24 cellular contexts compared by ENCODE assay signal in the genomic region with DNA sequence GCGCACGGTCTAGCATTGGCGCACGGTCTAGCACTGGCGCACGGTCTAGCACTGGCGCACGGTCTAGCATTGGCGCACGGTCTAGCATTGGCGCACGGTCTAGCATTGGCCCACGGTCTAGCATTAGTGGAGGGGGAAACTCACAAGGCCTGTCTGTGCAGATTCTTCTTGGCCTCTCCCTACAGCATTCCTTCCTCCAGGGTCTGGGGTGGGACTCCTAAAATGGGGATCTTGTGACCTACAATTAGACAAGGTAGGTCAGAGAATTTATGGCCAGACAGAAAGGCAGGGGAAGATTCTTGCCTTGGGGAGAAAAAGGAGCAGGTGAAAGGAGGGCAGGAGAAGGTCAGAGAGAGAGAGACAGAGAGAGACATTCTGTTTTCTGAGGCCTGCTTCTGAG. TPM values are rescaled to one million over a fixed set of nuclear protein-coding genes. Genes with fewer than 3 reads are reported as not detected.
DNase-seq lines count a peak whose midpoint lies in the region; ATAC-seq, FAIRE-seq and TF ChIP-seq lines count a peak whose summit lies in the region.
"Had no signal": no experiment of that assay in that cellular context is flagged by ENCODE, and none has a peak within 500 bp of the region (broad histone marks: within the 10 kb centered on the region; RNA-seq: fewer than 3 reads in every experiment).

No MANE protein-coding gene starts in this region.

- H3K4me2 ChIP-seq in K562 (ENCODE audit: insufficient read depth, low read length), result no peak overlapping the region
- H3K4me2 ChIP-seq in smooth muscle cell, result no peak overlapping the region
- H3K4me2 ChIP-seq: GM23338, PC-9 had no signal

- H4K20me1 ChIP-seq in K562 (replicated peaks; ENCODE audit: control insufficient read depth, insufficient read depth, low read length), result no peaks in the 10 kb centered on the region
- H4K20me1 ChIP-seq in smooth muscle cell (ENCODE audit: low read depth), result no peaks in the 10 kb centered on the region

- no peaks in the 10 kb centered on the region for H3K9me3 Mint-ChIP-seq in activated naive CD4-positive, alpha-beta T cell treated with anti-CD3 and anti-CD28 coated beads, Interleukin-2, amount 50 U/mL, for 24 hours
- H3K9me3 Mint-ChIP-seq: GM23338 had no signal

- no TSS peak for BruUV-seq in K562 (replicated peaks; lab: Mats Ljungman, UMichigan)

- peaks cover 10% of the 10 kb centered on the region for H3F3A ChIP-seq in smooth muscle cell (ENCODE audit: low read depth)

- intact Hi-C loops in K562 (cut with micrococcal nuclease), result no loop called here
- intact Hi-C loops in left colon (cut with DNase I, micrococcal nuclease), result no loop called here

- TF ChIP-seq RAD21 in K562 (CRISPR knock-in tag; conservative IDR thresholded peaks at IDR 0.05 in 1 of 2, IDR thresholded peaks at IDR 0.05 in 1 of 2), result no peak

- H3K27me3 ChIP-seq in K562 (ENCODE audit: control insufficient read depth in 2 of 2, insufficient read depth in 2 of 2, low read length in 2 of 2) (peaks cover 0 to 14% of the 10 kb centered on the region in 2 experiments; a peak in 2 of 5 replicates), smooth muscle cell (ENCODE audit: low read depth) (no peaks in the 10 kb centered on the region)
- H3K27me3 ChIP-seq: MG63 had no signal

- TF ChIP-seq POLR2A in K562 (conservative IDR thresholded peaks at IDR 0.05), result no peak

- H3K27ac ChIP-seq in K562 (ENCODE audit: extremely low read depth, low read depth, low read length), result no peak overlapping the region
- peak overlapping the region; percentile 73 for H3K27ac ChIP-seq in mesodermal cell (ENCODE audit: low read depth, low read length, severe bottlenecking)
- H3K27ac ChIP-seq in smooth muscle cell (ENCODE audit: low read depth), result peak overlapping the region; percentile 66
- H3K27ac ChIP-seq: 22Rv1, PC-9, RWPE1 had no signal

- no peaks in the 10 kb centered on the region for H3K9me1 ChIP-seq in K562 (ENCODE audit: control insufficient read depth, insufficient read depth, low read length)

- peak overlapping the region; percentile 23 for H3K27ac Mint-ChIP-seq in activated naive CD4-positive, alpha-beta T cell treated with anti-CD3 and anti-CD28 coated beads, Interleukin-2, amount 50 U/mL, for 24 hours
- H3K27ac Mint-ChIP-seq: GM23338 had no signal

- POLR2A ChIA-PET in K562 (lab: Yijun Ruan, JAX), result no interaction called here

- no peak overlapping the region for H3K4me3 Mint-ChIP-seq in activated naive CD4-positive, alpha-beta T cell treated with anti-CD3 and anti-CD28 coated beads, Interleukin-2, amount 50 U/mL, for 24 hours
- H3K4me3 Mint-ChIP-seq: CD14-positive monocyte, GM23338 had no signal

- CTCF ChIA-PET in K562 (lab: Yijun Ruan, JAX; ENCODE audit: low intra/inter-chr PET ratio), result no interaction called here

- no peaks in the 10 kb centered on the region for H3K4me1 Mint-ChIP-seq in activated naive CD4-positive, alpha-beta T cell treated with anti-CD3 and anti-CD28 coated beads, Interleukin-2, amount 50 U/mL, for 24 hours

- TF ChIP-seq CTCF in K562 (IDR thresholded peaks at IDR 0.05 in 2 of 3, conservative IDR thresholded peaks at IDR 0.05 in 1 of 3; ENCODE audit: insufficient read depth in 2 of 3, low read depth in 1 of 3, low read length in 3 of 3), result no peak
- no peak for TF ChIP-seq CTCF in smooth muscle cell (IDR thresholded peaks at IDR 0.05; ENCODE audit: borderline replicate concordance, insufficient read depth, poor library complexity, severe bottlenecking)

- ATAC-seq in K562 (no peak), left colon (no peak)
- ATAC-seq: GM23338, SK-N-SH treated with all-trans-retinoic acid at 6 μM for 48 hours had no signal

- no peaks in the 10 kb centered on the region for H3K79me2 ChIP-seq in K562 (ENCODE audit: control insufficient read depth, insufficient read depth, low read length)
- no peaks in the 10 kb centered on the region for H3K79me2 ChIP-seq in smooth muscle cell (ENCODE audit: low read depth)

- H3K36me3 Mint-ChIP-seq in activated naive CD4-positive, alpha-beta T cell treated with anti-CD3 and anti-CD28 coated beads, Interleukin-2, amount 50 U/mL, for 24 hours, result no peaks in the 10 kb centered on the region
- H3K36me3 Mint-ChIP-seq: CD14-positive monocyte had no signal

- no peak overlapping the region for H2AFZ ChIP-seq in K562 (ENCODE audit: low read depth, low read length)
- no peak overlapping the region for H2AFZ ChIP-seq in smooth muscle cell (ENCODE audit: low read depth)
- H2AFZ ChIP-seq: GM23338, PC-9 had no signal

- H3K4me3 ChIP-seq in K562 (no peak overlapping the region), mesodermal cell (ENCODE audit: extremely low read depth, insufficient read depth, low read length, poor library complexity, severe bottlenecking) (no peak overlapping the region), smooth muscle cell (no peak overlapping the region)
- H3K4me3 ChIP-seq: GM23338, MG63, PC-9 had no signal

- no peak for TF ChIP-seq EP300 in K562 (IDR thresholded peaks at IDR 0.05; ENCODE audit: low read length)

- FAIRE-seq in K562 (lab: Jason Lieb, UNC), result no peak
- FAIRE-seq: D721Med had no signal

- no peaks in the 10 kb centered on the region for H3K27me3 Mint-ChIP-seq in activated naive CD4-positive, alpha-beta T cell treated with anti-CD3 and anti-CD28 coated beads, Interleukin-2, amount 50 U/mL, for 24 hours

- no peak for DNase-seq in activated naive CD4-positive, alpha-beta T cell (lab: John Stamatoyannopoulos, UW)
- DNase-seq in K562 (ENCODE audit: extremely low read depth in 1 of 4, low spot score in 3 of 4) (no peak), smooth muscle cell (lab: John Stamatoyannopoulos, UW; ENCODE audit: unreplicated experiment) (no peak), NCI-H1105 (lab: John Stamatoyannopoulos, UW) (no peak), amygdala (lab: John Stamatoyannopoulos, UW) (no peak), left colon (no peak)
- DNase-seq: HCEC 1CT, Kasumi-1, MG63, NCI-H1436 treated with DMSO at 0.1 percent for 48 hours, NCI-H1930, NCI-H2227 treated with DMSO at 0.1 percent for 48 hours, NCI-H510A, NCI-H748 treated with DMSO at 0.1 percent for 48 hours had no signal

- H3K9me3 ChIP-seq in K562 (replicated peaks; ENCODE audit: control insufficient read depth, insufficient read depth, low read depth, low read length) (no peaks in the 10 kb centered on the region), mesodermal cell (ENCODE audit: control insufficient read depth, low read length) (no peaks in the 10 kb centered on the region), smooth muscle cell (replicated peaks; ENCODE audit: low read depth) (no peaks in the 10 kb centered on the region)
- H3K9me3 ChIP-seq: MG63 had no signal

- H3K4me1 ChIP-seq in K562 (replicated peaks in 1 of 2; ENCODE audit: control insufficient read depth in 2 of 2, insufficient read depth in 2 of 2, low read length in 2 of 2) (peaks cover 3 to 24% of the 10 kb centered on the region in 2 experiments; a peak in 4 of 5 replicates), mesodermal cell (ENCODE audit: control insufficient read depth, insufficient read depth, low read length, poor library complexity, severe bottlenecking) (peaks cover 19% of the 10 kb centered on the region), smooth muscle cell (ENCODE audit: low read depth) (no peaks in the 10 kb centered on the region)

- WGBS in K562 (ENCODE audit: insufficient coverage, low coverage, missing lambda C conversion rate), result 83% methylated on average over 11 of the region's 13 CpGs
- WGBS in mesodermal cell (ENCODE audit: insufficient coverage in 2 of 2), 2 experiments, result 93 to 96% methylated on average over 12 of the region's 13 CpGs
- WGBS in smooth muscle cell (ENCODE audit: low lambda C conversion rate), result 88% methylated on average over 13 of the region's 13 CpGs

- H3K36me3 ChIP-seq in K562 (ENCODE audit: control insufficient read depth, insufficient read depth, low read length) (no peaks in the 10 kb centered on the region), mesodermal cell (ENCODE audit: control insufficient read depth, insufficient read depth, low read length) (no peaks in the 10 kb centered on the region), smooth muscle cell (ENCODE audit: low read depth) (no peaks in the 10 kb centered on the region)
- H3K36me3 ChIP-seq: MG63 had no signal

- H3K9ac ChIP-seq in K562 (ENCODE audit: insufficient read depth in 1 of 2, low read depth in 2 of 2, low read length in 2 of 2), result no peak overlapping the region
- peak overlapping the region; percentile 11 for H3K9ac ChIP-seq in smooth muscle cell (ENCODE audit: low read depth)

- in situ Hi-C loops in K562 (cut with MboI), result no loop called here

RNA-seq across cellular contexts. Expression of gene GBGT1, which starts 5.4 kb away (rescaled TPM):
- 36.0 and 113 TPM in 2 replicates for total RNA-seq in K562 (2011; cell fraction: chromatin; rRNA removed; ENCODE audit: low replicate concordance)
- total RNA-seq in K562 (2011; cell fraction: nucleolus; rRNA removed), result 65.4 and 76.9 TPM in 2 replicates
- 49.2 and 52.3 TPM in 2 replicates for total RNA-seq in K562 (2011; cell fraction: nucleoplasm; rRNA removed)
- total RNA-seq in K562 (2014; rRNA removed) (20.7 and 23.6 TPM in 2 replicates), K562 (2014; rRNA removed; fragmentation: Illumina TruSeq; extraction: Trizol) (6.3 and 9.4 TPM in 2 replicates), K562 (2015; rRNA removed; fragmentation: Illumina TruSeq; extraction: Trizol) (13.7 and 15.3 TPM in 2 replicates), K562 (2021) (24.6 and 25.8 TPM in 2 replicates), smooth muscle cell (8.2 and 11.3 TPM in 2 replicates), left colon (1 to 10 TPM; 4.9 to 5.5 TPM)
- polyA plus RNA-seq in K562 (2011; rRNA removed) (10.1 and 20.2 TPM in 2 replicates), K562 (2014; fragmentation: Illumina TruSeq; extraction: Trizol) (17.8 and 18.8 TPM in 2 replicates), K562 (2014; fragmentation: Nextera tagmentation; extraction: Ambion mirVana) (1 to 10 TPM in 1 of 2 experiments, under 1 TPM in 1; 0.55 to 1.6 TPM), K562 (2014; rRNA removed) (16.1 and 20.6 TPM in 2 replicates), smooth muscle cell (4.5 and 6.7 TPM in 2 replicates)
- 19.0 and 25.7 TPM in 2 replicates for polyA plus RNA-seq in K562 (2011; cell fraction: cytosol; rRNA removed)
- polyA plus RNA-seq in K562 (2011; cell fraction: nucleus; rRNA removed), result 44.6 and 60.7 TPM in 2 replicates
- polyA plus RNA-seq in K562 (2012), result 11.5 and 21.9 TPM in 2 replicates
- 12.7 and 14.4 TPM in 2 replicates for polyA minus RNA-seq in K562 (2011; rRNA and poly(A)+ RNA removed)
- 12.8 and 20.2 TPM in 2 replicates for polyA minus RNA-seq in K562 (2011; cell fraction: cytosol; rRNA and poly(A)+ RNA removed)
- 24.2 and 31.3 TPM in 2 replicates for polyA minus RNA-seq in K562 (2011; cell fraction: nucleus; rRNA and poly(A)+ RNA removed)
- 16.3 TPM for polyA plus RNA-seq in mesodermal cell (2013, experiment 1 of 2)
- polyA plus RNA-seq in mesodermal cell (2013, experiment 2 of 2), result 10.2 TPM

RNA-seq across cellular contexts. Expression of gene OBP2B, which starts 39.9 kb away (rescaled TPM):
- total RNA-seq in K562 (2011; cell fraction: chromatin; rRNA removed; ENCODE audit: low replicate concordance), result not detected in 2 replicates
- total RNA-seq in K562 (2011; cell fraction: nucleolus; rRNA removed), result not detected in 2 replicates
- total RNA-seq in K562 (2011; cell fraction: nucleoplasm; rRNA removed), result not detected in 2 replicates
- total RNA-seq in K562 (2014; rRNA removed) (not detected in 2 replicates), K562 (2014; rRNA removed; fragmentation: Illumina TruSeq; extraction: Trizol) (not detected in 2 replicates), K562 (2015; rRNA removed; fragmentation: Illumina TruSeq; extraction: Trizol) (not detected in 2 replicates), K562 (2021) (not detected in 2 replicates), smooth muscle cell (not detected in 2 replicates), left colon (not detected)
- polyA plus RNA-seq in K562 (2011; rRNA removed) (0.12 TPM in 1 of 2 replicates, not detected in the other), K562 (2014; fragmentation: Illumina TruSeq; extraction: Trizol) (not detected in 2 replicates), K562 (2014; fragmentation: Nextera tagmentation; extraction: Ambion mirVana) (not detected), K562 (2014; rRNA removed) (not detected in 2 replicates), smooth muscle cell (not detected in 2 replicates)
- polyA plus RNA-seq in K562 (2011; cell fraction: cytosol; rRNA removed), result not detected in 2 replicates
- 0.21 TPM in 1 of 2 replicates, not detected in the other for polyA plus RNA-seq in K562 (2011; cell fraction: nucleus; rRNA removed)
- polyA plus RNA-seq in K562 (2012), result not detected in 2 replicates
- polyA minus RNA-seq in K562 (2011; rRNA and poly(A)+ RNA removed), result not detected in 2 replicates
- polyA minus RNA-seq in K562 (2011; cell fraction: cytosol; rRNA and poly(A)+ RNA removed), result not detected in 2 replicates
- not detected in 2 replicates for polyA minus RNA-seq in K562 (2011; cell fraction: nucleus; rRNA and poly(A)+ RNA removed)
- 0.59 TPM for polyA plus RNA-seq in mesodermal cell (2013, experiment 1 of 2)
- not detected for polyA plus RNA-seq in mesodermal cell (2013, experiment 2 of 2)
- total RNA-seq: GM23338, HT1080, PC-9 had no signal
- polyA plus RNA-seq: CD14-positive monocyte, GM23338 had no signal

RNA-seq across cellular contexts. Expression of gene RALGDS, which starts 48.1 kb away (rescaled TPM):
- total RNA-seq in K562 (2011; cell fraction: chromatin; rRNA removed; ENCODE audit: low replicate concordance), result 62.0 and 176 TPM in 2 replicates
- total RNA-seq in K562 (2011; cell fraction: nucleolus; rRNA removed), result 78.8 and 97.7 TPM in 2 replicates
- 55.4 and 58.4 TPM in 2 replicates for total RNA-seq in K562 (2011; cell fraction: nucleoplasm; rRNA removed)
- total RNA-seq in K562 (2014; rRNA removed), result 27.1 and 36.2 TPM in 2 replicates
- 9.4 and 12.0 TPM in 2 replicates for total RNA-seq in K562 (2014; rRNA removed; fragmentation: Illumina TruSeq; extraction: Trizol)
- 25.8 and 25.9 TPM in 2 replicates for total RNA-seq in K562 (2015; rRNA removed; fragmentation: Illumina TruSeq; extraction: Trizol)
- 28.6 and 37.3 TPM in 2 replicates for total RNA-seq in K562 (2021)
- polyA plus RNA-seq in K562 (2011; rRNA removed), result 40.3 and 45.9 TPM in 2 replicates
- polyA plus RNA-seq in K562 (2011; cell fraction: cytosol; rRNA removed), result 34.7 and 62.2 TPM in 2 replicates
- polyA plus RNA-seq in K562 (2011; cell fraction: nucleus; rRNA removed), result 170 and 326 TPM in 2 replicates
- polyA plus RNA-seq in K562 (2012), result 26.3 and 47.2 TPM in 2 replicates
- polyA plus RNA-seq in K562 (2014; fragmentation: Illumina TruSeq; extraction: Trizol), result 28.7 and 34.9 TPM in 2 replicates
- 1 to 10 TPM in 1 of 2 experiments, under 1 TPM in 1; 0.75 to 2.4 TPM for polyA plus RNA-seq in K562 (2014; fragmentation: Nextera tagmentation; extraction: Ambion mirVana)
- polyA plus RNA-seq in K562 (2014; rRNA removed), result 39.5 and 43.3 TPM in 2 replicates
- 12.0 and 17.4 TPM in 2 replicates for polyA minus RNA-seq in K562 (2011; rRNA and poly(A)+ RNA removed)
- polyA minus RNA-seq in K562 (2011; cell fraction: cytosol; rRNA and poly(A)+ RNA removed), result 13.6 and 18.5 TPM in 2 replicates
- 30.2 and 36.5 TPM in 2 replicates for polyA minus RNA-seq in K562 (2011; cell fraction: nucleus; rRNA and poly(A)+ RNA removed)
- 66.2 TPM for polyA plus RNA-seq in mesodermal cell (2013, experiment 1 of 2)
- polyA plus RNA-seq in mesodermal cell (2013, experiment 2 of 2), result 57.5 TPM
- total RNA-seq in smooth muscle cell, result 27.8 and 28.5 TPM in 2 replicates
- polyA plus RNA-seq in smooth muscle cell, result 37.7 and 43.7 TPM in 2 replicates
- 10 to 100 TPM; 29.1 to 49.1 TPM for total RNA-seq in left colon
